Comparison of ENCODE assay signal across 1 cellular context in genomic region chr16:11671676-11672075, GRCh38.
TF ChIP-seq lines count a peak whose summit lies in the region.

No MANE protein-coding gene starts in this region.

TF ChIP-seq in GM23338, 12 proteins besides CTCF, POLR2A, EP300 and RAD21:
- TF ChIP-seq ZNF462 (CRISPR knock-in tag; IDR thresholded peaks at IDR 0.05), result no peak
